1 cellular context compared by ENCODE assay signal in the genomic region with DNA sequence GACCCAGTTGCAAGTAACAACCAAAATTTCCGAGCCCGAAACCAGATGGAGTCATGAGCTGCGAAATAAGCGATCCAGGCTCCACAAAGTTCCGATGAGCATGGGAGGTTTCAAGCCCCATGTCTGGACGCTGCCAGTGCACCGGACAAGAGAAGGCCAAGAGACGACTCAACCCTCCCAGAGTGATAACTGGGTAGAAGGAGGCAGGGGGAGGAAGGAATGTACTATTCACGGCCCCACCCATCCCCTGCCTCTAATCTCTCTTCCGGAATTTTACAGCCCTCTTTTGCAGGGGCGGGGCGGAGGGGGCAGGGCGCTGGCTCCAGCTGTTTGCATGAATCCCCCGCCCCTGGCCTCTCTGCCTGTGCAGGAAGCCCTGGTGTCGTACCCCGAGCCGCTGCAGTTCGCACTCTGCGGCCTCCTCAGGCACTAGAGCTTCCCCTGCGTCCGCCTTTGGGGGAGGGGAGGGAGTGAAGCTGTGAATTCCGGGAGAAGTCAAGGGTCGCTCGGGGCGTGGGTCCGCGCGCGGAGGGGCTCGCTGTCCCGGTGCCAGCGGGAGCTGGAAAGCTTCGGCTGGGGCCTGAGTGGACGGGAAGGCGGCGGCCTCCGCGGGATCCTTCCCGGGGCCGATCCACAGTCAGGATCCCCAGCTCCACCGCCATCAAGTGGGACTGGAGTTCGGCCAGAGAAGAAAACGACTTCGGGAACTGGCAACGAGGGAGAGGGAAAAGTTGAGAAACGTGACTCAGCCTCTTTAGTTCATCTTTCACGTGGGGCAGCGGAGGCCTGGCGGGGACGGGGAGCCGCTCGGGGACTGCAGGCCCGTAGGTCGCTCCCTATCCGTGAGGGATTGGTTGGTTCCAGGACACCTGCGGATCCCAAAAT.
TF ChIP-seq lines count a peak whose summit lies in the region.

No MANE protein-coding gene starts in this region.

TF ChIP-seq in HepG2, 621 proteins besides CTCF, POLR2A, EP300 and RAD21 (continued from another document and continues in another):
- TF ChIP-seq SIN3A (IDR thresholded peaks at IDR 0.05; ENCODE audit: borderline replicate concordance, low read depth, low read length), result no peak
- no peak for TF ChIP-seq DDIT3 (CRISPR knock-in tag; IDR thresholded peaks at IDR 0.05)
- 0 out of 2 replicates have a peak, but pooled peaks have one; percentile 33 for TF ChIP-seq HES4 (CRISPR knock-in tag; IDR thresholded peaks at IDR 0.05; ENCODE audit: borderline replicate concordance)
- TF ChIP-seq, protein P1, sequence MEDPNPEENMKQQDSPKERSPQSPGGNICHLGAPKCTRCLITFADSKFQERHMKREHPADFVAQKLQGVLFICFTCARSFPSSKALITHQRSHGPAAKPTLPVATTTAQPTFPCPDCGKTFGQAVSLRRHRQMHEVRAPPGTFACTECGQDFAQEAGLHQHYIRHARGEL (CRISPR knock-in tag; IDR thresholded peaks at IDR 0.05), result no peak
- TF ChIP-seq ZFP37 (CRISPR knock-in tag; IDR thresholded peaks at IDR 0.05; ENCODE audit: borderline replicate concordance), result no peak
- TF ChIP-seq ZSCAN21 (CRISPR knock-in tag; IDR thresholded peaks at IDR 0.05; ENCODE audit: borderline replicate concordance), result no peak
- no peak for TF ChIP-seq SNRNP70 (IDR thresholded peaks at IDR 0.05; ENCODE audit: low read depth, low read length)
- no peak for TF ChIP-seq MEIS2 (CRISPR knock-in tag; IDR thresholded peaks at IDR 0.05)
- TF ChIP-seq, protein P2, sequence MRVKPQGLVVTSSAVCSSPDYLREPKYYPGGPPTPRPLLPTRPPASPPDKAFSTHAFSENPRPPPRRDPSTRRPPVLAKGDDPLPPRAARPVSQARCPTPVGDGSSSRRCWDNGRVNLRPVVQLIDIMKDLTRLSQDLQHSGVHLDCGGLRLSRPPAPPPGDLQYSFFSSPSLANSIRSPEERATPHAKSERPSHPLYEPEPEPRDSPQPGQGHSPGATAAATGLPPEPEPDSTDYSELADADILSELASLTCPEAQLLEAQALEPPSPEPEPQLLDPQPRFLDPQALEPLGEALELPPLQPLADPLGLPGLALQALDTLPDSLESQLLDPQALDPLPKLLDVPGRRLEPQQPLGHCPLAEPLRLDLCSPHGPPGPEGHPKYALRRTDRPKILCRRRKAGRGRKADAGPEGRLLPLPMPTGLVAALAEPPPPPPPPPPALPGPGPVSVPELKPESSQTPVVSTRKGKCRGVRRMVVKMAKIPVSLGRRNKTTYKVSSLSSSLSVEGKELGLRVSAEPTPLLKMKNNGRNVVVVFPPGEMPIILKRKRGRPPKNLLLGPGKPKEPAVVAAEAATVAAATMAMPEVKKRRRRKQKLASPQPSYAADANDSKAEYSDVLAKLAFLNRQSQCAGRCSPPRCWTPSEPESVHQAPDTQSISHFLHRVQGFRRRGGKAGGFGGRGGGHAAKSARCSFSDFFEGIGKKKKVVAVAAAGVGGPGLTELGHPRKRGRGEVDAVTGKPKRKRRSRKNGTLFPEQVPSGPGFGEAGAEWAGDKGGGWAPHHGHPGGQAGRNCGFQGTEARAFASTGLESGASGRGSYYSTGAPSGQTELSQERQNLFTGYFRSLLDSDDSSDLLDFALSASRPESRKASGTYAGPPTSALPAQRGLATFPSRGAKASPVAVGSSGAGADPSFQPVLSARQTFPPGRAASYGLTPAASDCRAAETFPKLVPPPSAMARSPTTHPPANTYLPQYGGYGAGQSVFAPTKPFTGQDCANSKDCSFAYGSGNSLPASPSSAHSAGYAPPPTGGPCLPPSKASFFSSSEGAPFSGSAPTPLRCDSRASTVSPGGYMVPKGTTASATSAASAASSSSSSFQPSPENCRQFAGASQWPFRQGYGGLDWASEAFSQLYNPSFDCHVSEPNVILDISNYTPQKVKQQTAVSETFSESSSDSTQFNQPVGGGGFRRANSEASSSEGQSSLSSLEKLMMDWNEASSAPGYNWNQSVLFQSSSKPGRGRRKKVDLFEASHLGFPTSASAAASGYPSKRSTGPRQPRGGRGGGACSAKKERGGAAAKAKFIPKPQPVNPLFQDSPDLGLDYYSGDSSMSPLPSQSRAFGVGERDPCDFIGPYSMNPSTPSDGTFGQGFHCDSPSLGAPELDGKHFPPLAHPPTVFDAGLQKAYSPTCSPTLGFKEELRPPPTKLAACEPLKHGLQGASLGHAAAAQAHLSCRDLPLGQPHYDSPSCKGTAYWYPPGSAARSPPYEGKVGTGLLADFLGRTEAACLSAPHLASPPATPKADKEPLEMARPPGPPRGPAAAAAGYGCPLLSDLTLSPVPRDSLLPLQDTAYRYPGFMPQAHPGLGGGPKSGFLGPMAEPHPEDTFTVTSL (CRISPR knock-in tag; IDR thresholded peaks at IDR 0.05; ENCODE audit: borderline replicate concordance), result no peak
- TF ChIP-seq THAP7 (CRISPR knock-in tag; IDR thresholded peaks at IDR 0.05), result no peak
- TF ChIP-seq ZNF883 (CRISPR knock-in tag; IDR thresholded peaks at IDR 0.05; ENCODE audit: not compliant biosample characterization), result no peak
- peak; percentile 80; the same call in 1 of the 2 replicates for TF ChIP-seq ZSCAN25 (CRISPR knock-in tag; IDR thresholded peaks at IDR 0.05)
- TF ChIP-seq SP5 (CRISPR knock-in tag; IDR thresholded peaks at IDR 0.05; ENCODE audit: borderline replicate concordance, low read depth), result peak; percentile 75; the same call in 1 of the 2 replicates
- TF ChIP-seq, protein P3, sequence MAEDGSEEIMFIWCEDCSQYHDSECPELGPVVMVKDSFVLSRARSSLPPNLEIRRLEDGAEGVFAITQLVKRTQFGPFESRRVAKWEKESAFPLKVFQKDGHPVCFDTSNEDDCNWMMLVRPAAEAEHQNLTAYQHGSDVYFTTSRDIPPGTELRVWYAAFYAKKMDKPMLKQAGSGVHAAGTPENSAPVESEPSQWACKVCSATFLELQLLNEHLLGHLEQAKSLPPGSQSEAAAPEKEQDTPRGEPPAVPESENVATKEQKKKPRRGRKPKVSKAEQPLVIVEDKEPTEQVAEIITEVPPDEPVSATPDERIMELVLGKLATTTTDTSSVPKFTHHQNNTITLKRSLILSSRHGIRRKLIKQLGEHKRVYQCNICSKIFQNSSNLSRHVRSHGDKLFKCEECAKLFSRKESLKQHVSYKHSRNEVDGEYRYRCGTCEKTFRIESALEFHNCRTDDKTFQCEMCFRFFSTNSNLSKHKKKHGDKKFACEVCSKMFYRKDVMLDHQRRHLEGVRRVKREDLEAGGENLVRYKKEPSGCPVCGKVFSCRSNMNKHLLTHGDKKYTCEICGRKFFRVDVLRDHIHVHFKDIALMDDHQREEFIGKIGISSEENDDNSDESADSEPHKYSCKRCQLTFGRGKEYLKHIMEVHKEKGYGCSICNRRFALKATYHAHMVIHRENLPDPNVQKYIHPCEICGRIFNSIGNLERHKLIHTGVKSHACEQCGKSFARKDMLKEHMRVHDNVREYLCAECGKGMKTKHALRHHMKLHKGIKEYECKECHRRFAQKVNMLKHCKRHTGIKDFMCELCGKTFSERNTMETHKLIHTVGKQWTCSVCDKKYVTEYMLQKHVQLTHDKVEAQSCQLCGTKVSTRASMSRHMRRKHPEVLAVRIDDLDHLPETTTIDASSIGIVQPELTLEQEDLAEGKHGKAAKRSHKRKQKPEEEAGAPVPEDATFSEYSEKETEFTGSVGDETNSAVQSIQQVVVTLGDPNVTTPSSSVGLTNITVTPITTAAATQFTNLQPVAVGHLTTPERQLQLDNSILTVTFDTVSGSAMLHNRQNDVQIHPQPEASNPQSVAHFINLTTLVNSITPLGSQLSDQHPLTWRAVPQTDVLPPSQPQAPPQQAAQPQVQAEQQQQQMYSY (CRISPR knock-in tag; IDR thresholded peaks at IDR 0.05), result 0 out of 2 replicates have a peak, but pooled peaks have one; percentile 54
- no peak for TF ChIP-seq TCF7L2 (IDR thresholded peaks at IDR 0.05; ENCODE audit: low read depth, low read length)
- no peak for TF ChIP-seq TRIM24 (CRISPR knock-in tag; IDR thresholded peaks at IDR 0.05)
- TF ChIP-seq ZNF367 (CRISPR knock-in tag; IDR thresholded peaks at IDR 0.05; ENCODE audit: borderline replicate concordance), result no peak
- TF ChIP-seq HNRNPH1 (optimal IDR thresholded peaks at IDR 0.05; ENCODE audit: low read depth, low read length), result no peak
- no peak for TF ChIP-seq ZC3H13 (CRISPR knock-in tag; IDR thresholded peaks at IDR 0.05)
- no peak for TF ChIP-seq ZNF484 (CRISPR knock-in tag; IDR thresholded peaks at IDR 0.05; ENCODE audit: borderline replicate concordance, low read depth)
- 0 out of 2 replicates have a peak, but pooled peaks have one; percentile 37 for TF ChIP-seq RBFOX2 (IDR thresholded peaks at IDR 0.05; ENCODE audit: low read depth, low read length)
- no peak for TF ChIP-seq PRPF4 (IDR thresholded peaks at IDR 0.05; ENCODE audit: low read depth, low read length, poor library complexity, severe bottlenecking)
- TF ChIP-seq ZNF124 (CRISPR knock-in tag; IDR thresholded peaks at IDR 0.05), result no peak
- TF ChIP-seq HDAC2 (CRISPR knock-in tag; IDR thresholded peaks at IDR 0.05), result no peak
- TF ChIP-seq, protein P4, sequence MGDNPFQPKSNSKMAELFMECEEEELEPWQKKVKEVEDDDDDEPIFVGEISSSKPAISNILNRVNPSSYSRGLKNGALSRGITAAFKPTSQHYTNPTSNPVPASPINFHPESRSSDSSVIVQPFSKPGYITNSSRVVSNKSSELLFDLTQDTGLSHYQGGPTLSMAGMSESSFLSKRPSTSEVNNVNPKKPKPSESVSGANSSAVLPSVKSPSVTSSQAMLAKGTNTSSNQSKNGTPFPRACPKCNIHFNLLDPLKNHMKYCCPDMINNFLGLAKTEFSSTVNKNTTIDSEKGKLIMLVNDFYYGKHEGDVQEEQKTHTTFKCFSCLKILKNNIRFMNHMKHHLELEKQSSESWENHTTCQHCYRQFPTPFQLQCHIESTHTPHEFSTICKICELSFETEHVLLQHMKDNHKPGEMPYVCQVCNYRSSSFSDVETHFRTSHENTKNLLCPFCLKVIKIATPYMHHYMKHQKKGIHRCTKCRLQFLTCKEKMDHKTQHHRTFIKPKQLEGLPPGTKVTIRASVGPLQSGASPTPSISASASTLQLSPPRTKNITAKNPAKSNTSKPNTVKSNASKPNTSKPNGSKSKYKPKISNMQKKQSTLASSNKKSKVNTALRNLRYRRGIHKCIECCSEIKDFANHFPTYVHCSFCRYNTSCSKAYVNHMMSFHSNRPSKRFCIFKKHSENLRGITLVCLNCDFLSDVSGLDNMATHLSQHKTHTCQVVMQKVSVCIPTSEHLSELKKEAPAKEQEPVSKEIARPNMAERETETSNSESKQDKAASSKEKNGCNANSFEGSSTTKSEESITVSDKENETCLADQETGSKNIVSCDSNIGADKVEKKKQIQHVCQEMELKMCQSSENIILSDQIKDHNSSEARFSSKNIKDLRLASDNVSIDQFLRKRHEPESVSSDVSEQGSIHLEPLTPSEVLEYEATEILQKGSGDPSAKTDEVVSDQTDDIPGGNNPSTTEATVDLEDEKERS (CRISPR knock-in tag; IDR thresholded peaks at IDR 0.05), result no peak
- no peak for TF ChIP-seq ATF7 (IDR thresholded peaks at IDR 0.05)
- no peak for TF ChIP-seq ATF7 (CRISPR knock-in tag; IDR thresholded peaks at IDR 0.05)
- peak; percentile 53 for TF ChIP-seq PHF8 (CRISPR knock-in tag; IDR thresholded peaks at IDR 0.05)
- TF ChIP-seq ZNF253 (CRISPR knock-in tag; IDR thresholded peaks at IDR 0.05; ENCODE audit: borderline replicate concordance), result no peak
- no peak for TF ChIP-seq NKX3-1 (CRISPR knock-in tag; IDR thresholded peaks at IDR 0.05)
- TF ChIP-seq ZNF12 (CRISPR knock-in tag; IDR thresholded peaks at IDR 0.05), result 0 out of 2 replicates have a peak, but pooled peaks have one; percentile 17
- TF ChIP-seq, protein P5, sequence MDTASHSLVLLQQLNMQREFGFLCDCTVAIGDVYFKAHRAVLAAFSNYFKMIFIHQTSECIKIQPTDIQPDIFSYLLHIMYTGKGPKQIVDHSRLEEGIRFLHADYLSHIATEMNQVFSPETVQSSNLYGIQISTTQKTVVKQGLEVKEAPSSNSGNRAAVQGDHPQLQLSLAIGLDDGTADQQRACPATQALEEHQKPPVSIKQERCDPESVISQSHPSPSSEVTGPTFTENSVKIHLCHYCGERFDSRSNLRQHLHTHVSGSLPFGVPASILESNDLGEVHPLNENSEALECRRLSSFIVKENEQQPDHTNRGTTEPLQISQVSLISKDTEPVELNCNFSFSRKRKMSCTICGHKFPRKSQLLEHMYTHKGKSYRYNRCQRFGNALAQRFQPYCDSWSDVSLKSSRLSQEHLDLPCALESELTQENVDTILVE (CRISPR knock-in tag; IDR thresholded peaks at IDR 0.05), result no peak
- TF ChIP-seq GRHL1 (CRISPR knock-in tag; conservative IDR thresholded peaks at IDR 0.05), result no peak
- TF ChIP-seq KLF16 (CRISPR knock-in tag; IDR thresholded peaks at IDR 0.05), result no peak
- TF ChIP-seq, protein P6, sequence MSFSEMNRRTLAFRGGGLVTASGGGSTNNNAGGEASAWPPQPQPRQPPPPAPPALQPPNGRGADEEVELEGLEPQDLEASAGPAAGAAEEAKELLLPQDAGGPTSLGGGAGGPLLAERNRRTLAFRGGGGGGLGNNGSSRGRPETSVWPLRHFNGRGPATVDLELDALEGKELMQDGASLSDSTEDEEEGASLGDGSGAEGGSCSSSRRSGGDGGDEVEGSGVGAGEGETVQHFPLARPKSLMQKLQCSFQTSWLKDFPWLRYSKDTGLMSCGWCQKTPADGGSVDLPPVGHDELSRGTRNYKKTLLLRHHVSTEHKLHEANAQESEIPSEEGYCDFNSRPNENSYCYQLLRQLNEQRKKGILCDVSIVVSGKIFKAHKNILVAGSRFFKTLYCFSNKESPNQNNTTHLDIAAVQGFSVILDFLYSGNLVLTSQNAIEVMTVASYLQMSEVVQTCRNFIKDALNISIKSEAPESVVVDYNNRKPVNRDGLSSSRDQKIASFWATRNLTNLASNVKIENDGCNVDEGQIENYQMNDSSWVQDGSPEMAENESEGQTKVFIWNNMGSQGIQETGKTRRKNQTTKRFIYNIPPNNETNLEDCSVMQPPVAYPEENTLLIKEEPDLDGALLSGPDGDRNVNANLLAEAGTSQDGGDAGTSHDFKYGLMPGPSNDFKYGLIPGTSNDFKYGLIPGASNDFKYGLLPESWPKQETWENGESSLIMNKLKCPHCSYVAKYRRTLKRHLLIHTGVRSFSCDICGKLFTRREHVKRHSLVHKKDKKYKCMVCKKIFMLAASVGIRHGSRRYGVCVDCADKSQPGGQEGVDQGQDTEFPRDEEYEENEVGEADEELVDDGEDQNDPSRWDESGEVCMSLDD (CRISPR knock-in tag; IDR thresholded peaks at IDR 0.05; ENCODE audit: borderline replicate concordance), result no peak
